Comparison of ENCODE assay signal across 14 cellular contexts in genomic region chr12:15875863-15876262, GRCh38.
"Had no signal": no experiment of that assay in that cellular context is flagged by ENCODE, and none has a peak within 500 bp of the region (broad histone marks: within the 10 kb centered on the region; RNA-seq: fewer than 3 reads in every experiment).

No MANE protein-coding gene starts in this region.

- H3K27ac ChIP-seq: epithelial cell of prostate, WERI-Rb-1 had no signal

- ATAC-seq: activated naive CD4-positive, alpha-beta T cell treated with anti-CD3 and anti-CD28 coated beads, Interleukin-2, amount 50 U/mL, for 72 hours had no signal

- H3K27ac Mint-ChIP-seq: activated T-helper 2 cell treated with anti-CD3 and anti-CD28 coated beads, Interferon-gamma antibody, Interleukin-2, Interleukin-4, amounts not matched to agents 10 μg/mL and 5 μg/mL and 100 μg/mL, durations not matched to agents 14 hours and 24 hours and 36 hours had no signal

- H3K9me3 Mint-ChIP-seq: activated T-helper 2 cell treated with anti-CD3 and anti-CD28 coated beads, Interferon-gamma antibody, Interleukin-2, Interleukin-4, amounts not matched to agents 10 μg/mL and 5 μg/mL and 100 μg/mL, durations not matched to agents 14 hours and 24 hours and 36 hours; T-helper 1 cell treated with Interleukin-12 subunit alpha and Interleukin-12 subunit beta and Interleukin-4 antibody, amounts not matched to agents 30 μg/mL and 1 μg/mL, for 36 hours had no signal

- H3K36me3 ChIP-seq: WERI-Rb-1 had no signal

- DNase-seq: activated CD4-positive, alpha-beta T cell treated with anti-CD3 and anti-CD28 coated beads for 4 hours; anterior cingulate cortex; cerebellar nuclear complex; dermis blood vessel endothelial cell; head of caudate nucleus; SIG-M5; stimulated activated CD4-positive, alpha-beta T cell treated with anti-CD3 and anti-CD28 coated beads, Interleukin-1b, Interleukin-23, amount 100 ng/mL, for 48 hours; substantia nigra; trophoblast cell; WERI-Rb-1 had no signal
